8 cellular contexts compared by ENCODE assay signal in genomic region chr16:17556276-17557052, GRCh38.
A peak's percentile ranks its signal among the peaks of the same experiment; 100 is the strongest.
DNase-seq lines count a peak whose midpoint lies in the region; ATAC-seq and TF ChIP-seq lines count a peak whose summit lies in the region.

No MANE protein-coding gene starts in this region.

- no peaks in the 10 kb centered on the region for H3K9me3 ChIP-seq in Panc1 (ENCODE audit: control insufficient read depth, insufficient read depth, low read depth, low read length)
- no peaks in the 10 kb centered on the region for H3K9me3 ChIP-seq in HAP-1

- H3K27ac ChIP-seq in Panc1 (ENCODE audit: low read length), result no peak overlapping the region

- ATAC-seq in Panc1, result peak; percentile 84; the same call in 1 of the 2 replicates
- ATAC-seq in GM19328 (IDR thresholded peaks at IDR 0.05; ENCODE audit: unreplicated experiment), result no peak
- ATAC-seq in GM18909 (IDR thresholded peaks at IDR 0.05; ENCODE audit: poor library complexity, unreplicated experiment), result no peak

- no peaks in the 10 kb centered on the region for H3K36me3 ChIP-seq in Panc1 (ENCODE audit: control insufficient read depth, insufficient read depth, low read length)
- H3K36me3 ChIP-seq in HAP-1 (replicated peaks), result no peaks in the 10 kb centered on the region

- H3K36me3 Mint-ChIP-seq in CD14-positive monocyte (no peaks in the 10 kb centered on the region), glutamatergic neuron (ENCODE audit: unreplicated experiment) (no peaks in the 10 kb centered on the region)

- H3K4me3 Mint-ChIP-seq in CD14-positive monocyte, result no peak overlapping the region
- H3K4me3 Mint-ChIP-seq in glutamatergic neuron (ENCODE audit: unreplicated experiment), result no peak overlapping the region

- H3K4me1 ChIP-seq in Panc1 (ENCODE audit: control insufficient read depth, insufficient read depth, low read length), result no peaks in the 10 kb centered on the region
- no peaks in the 10 kb centered on the region for H3K4me1 ChIP-seq in HAP-1

- BruUV-seq in Panc1 (replicated peaks; lab: Mats Ljungman, UMichigan), result no TSS peak

- in situ Hi-C loops in GM13977 (cut with MboI; ENCODE audit: low pct_unique_long_range_greater_than_20kb, low sequenced_read_pairs, unreplicated experiment), result no loop called here
- in situ Hi-C loops in Panc1 (cut with HindIII; ENCODE audit: low pct_unique_long_range_greater_than_20kb, low sequenced_read_pairs), result no loop called here
- in situ Hi-C loops in HAP-1 (cut with MboI; ENCODE audit: low sequenced_read_pairs), result no loop called here

- H3K27me3 ChIP-seq in Panc1 (ENCODE audit: control insufficient read depth, insufficient read depth, low read length) (peaks cover 9% of the 10 kb centered on the region; the same call in 1 of the 2 replicates), HAP-1 (ENCODE audit: low read depth) (no peaks in the 10 kb centered on the region)

- H3K9me3 Mint-ChIP-seq in CD14-positive monocyte (peaks cover 0 to 5% (median 0%) of the 10 kb centered on the region in 7 donors), glutamatergic neuron (ENCODE audit: unreplicated experiment) (peaks cover 1% of the 10 kb centered on the region)

- POLR2A ChIA-PET in Panc1 (lab: Charles Lee), result no interaction called here

- H3K27me3 Mint-ChIP-seq in CD14-positive monocyte (ENCODE audit: low read depth in 3 of 3) (peaks cover 2 to 8% (median 5%) of the 10 kb centered on the region in 3 donors), glutamatergic neuron (ENCODE audit: unreplicated experiment) (peaks cover 6% of the 10 kb centered on the region)

- CTCF ChIA-PET in Panc1 (lab: Charles Lee), result no interaction called here

- H3K4me3 ChIP-seq in Panc1 (ENCODE audit: low read depth in 2 of 2, low read length in 2 of 2) (no peak overlapping the region), HAP-1 (no peak overlapping the region)

- intact Hi-C loops in CD14-positive monocyte (cut with micrococcal nuclease) (no loop called here), Panc1 (cut with micrococcal nuclease; ENCODE audit: unreplicated experiment) (no loop called here)

- no peaks in the 10 kb centered on the region for H3K4me1 Mint-ChIP-seq in CD14-positive monocyte
- no peaks in the 10 kb centered on the region for H3K4me1 Mint-ChIP-seq in glutamatergic neuron (ENCODE audit: low read depth, unreplicated experiment)

- DNase-seq in CD14-positive monocyte (ENCODE audit: low spot score), result no peak
- peak; percentile 41 for DNase-seq in GM13977 (ENCODE audit: low spot score)
- peak; percentile 25 for DNase-seq in Panc1 (ENCODE audit: low read depth, low spot score)
- no peak for DNase-seq in glutamatergic neuron
- no peak for DNase-seq in NCI-H2081 (lab: John Stamatoyannopoulos, UW)
- DNase-seq in HAP-1 (ENCODE audit: low spot score in 2 of 2), result no peak

- H3K27ac Mint-ChIP-seq in CD14-positive monocyte (no peak overlapping the region), glutamatergic neuron (ENCODE audit: unreplicated experiment) (no peak overlapping the region)

- TF ChIP-seq CTCF in CD14-positive monocyte (IDR thresholded peaks at IDR 0.05) (peak; percentile 56), GM13977 (IDR thresholded peaks at IDR 0.05; ENCODE audit: extremely low read depth, insufficient read depth, missing control alignments) (peak; percentile 50), Panc1 (IDR thresholded peaks at IDR 0.05) (peak; percentile 81), glutamatergic neuron (IDR thresholded peaks at IDR 0.05; ENCODE audit: partially characterized antibody, unreplicated experiment) (peak; percentile 89)

Comparison
In these comparisons a context has a peak if more than half of its experiments do, and no peak if none do; other contexts are left out.
1. DNase-seq: peak in GM13977 (single experiment) and Panc1 (single experiment); none in CD14-positive monocyte (single experiment), glutamatergic neuron (single experiment), NCI-H2081 (0 of 2) and HAP-1 (0 of 2).
2. Peak in every context shown above with its lines, with median percentiles within 50 percentile points of each other: CTCF ChIP-seq.